In genomic region chr11:65488273-65489058, GRCh38 we compare ENCODE assay signal across 8 cellular contexts. TPM values are rescaled to one million over a fixed set of nuclear protein-coding genes. Genes with fewer than 3 reads are reported as not detected.
DNase-seq lines count a peak whose midpoint lies in the region; ATAC-seq and TF ChIP-seq lines count a peak whose summit lies in the region.

No MANE protein-coding gene starts in this region.

- H3K27me3 ChIP-seq in KMS-11 (ENCODE audit: insufficient read depth, low read depth) = no peaks in the 10 kb centered on the region
- no peaks in the 10 kb centered on the region for H3K27me3 ChIP-seq in vagina

- TF ChIP-seq POLR2A in vagina (IDR thresholded peaks at IDR 0.05) = no peak

- H3K4me3 ChIP-seq in KMS-11 (IDR thresholded peaks at IDR 0.05; ENCODE audit: insufficient read depth, low read depth, low read length) (no peak overlapping the region), mesodermal cell (ENCODE audit: extremely low read depth, insufficient read depth, low read length, poor library complexity, severe bottlenecking) (peak overlapping the region; percentile 25), vagina (peak overlapping the region; percentile 14 to 33)

- H3K9me3 ChIP-seq in mesodermal cell (ENCODE audit: control insufficient read depth, low read length) (no peaks in the 10 kb centered on the region), vagina (no peaks in the 10 kb centered on the region)

- intact Hi-C loops in vagina (cut with DNase I) = no loop called here

- DNase-seq in AG20443 (ENCODE audit: low spot score) = peak; percentile 37
- DNase-seq in vagina (ENCODE audit: extremely low spot score in 2 of 2) = no peak
- DNase-seq in cerebellar nuclear complex (lab: John Stamatoyannopoulos, UW) = no peak
- no peak for DNase-seq in HuH-7.5 (ENCODE audit: low spot score)

- H3K36me3 ChIP-seq in KMS-11 (ENCODE audit: insufficient read depth) (no peaks in the 10 kb centered on the region), mesodermal cell (ENCODE audit: control insufficient read depth, insufficient read depth, low read length) (no peaks in the 10 kb centered on the region), vagina (no peaks in the 10 kb centered on the region)

- H3K4me1 ChIP-seq in KMS-11 (ENCODE audit: low read depth, poor library complexity, severe bottlenecking) = peaks cover 44% of the 10 kb centered on the region
- peaks cover 73% of the 10 kb centered on the region for H3K4me1 ChIP-seq in mesodermal cell (ENCODE audit: control insufficient read depth, insufficient read depth, low read length, poor library complexity, severe bottlenecking)
- peaks cover 85% of the 10 kb centered on the region for H3K4me1 ChIP-seq in vagina

- peak overlapping the region; percentile 39; the same call in 1 of the 2 replicates for H2AFZ ChIP-seq in KMS-11 (ENCODE audit: low read depth)

- H3K4me2 ChIP-seq in KMS-11 = peak overlapping the region; percentile 68

- no peak for TF ChIP-seq CTCF in KMS-11 (conservative IDR thresholded peaks at IDR 0.05; ENCODE audit: low read depth, low read length)
- TF ChIP-seq CTCF in vagina (IDR thresholded peaks at IDR 0.05) = no peak

- ATAC-seq in HG02970 (IDR thresholded peaks at IDR 0.05; ENCODE audit: low FRiP score, unreplicated experiment) = no peak

- no peaks in the 10 kb centered on the region for H4K20me1 ChIP-seq in KMS-11 (ENCODE audit: insufficient read depth)

- WGBS in mesodermal cell (ENCODE audit: insufficient coverage in 2 of 2), 2 experiments = 49 to 62% methylated on average over 7 to 9 of the region's 10 CpGs

- H3K27ac ChIP-seq in KMS-11 = peak overlapping the region; percentile 71
- peak overlapping the region; percentile 100 for H3K27ac ChIP-seq in cingulate gyrus (ENCODE audit: low read depth, low read length)
- H3K27ac ChIP-seq in mesodermal cell (ENCODE audit: low read depth, low read length, severe bottlenecking) = peak overlapping the region; percentile 98
- H3K27ac ChIP-seq in vagina = peak overlapping the region; percentile 100

- no peaks in the 10 kb centered on the region for H3K79me2 ChIP-seq in KMS-11 (ENCODE audit: insufficient read depth, low read depth)

- peak overlapping the region; percentile 44; the same call in 1 of the 2 replicates for H3K9ac ChIP-seq in KMS-11

RNA-seq across cellular contexts. Expression of gene MALAT1, which starts 10.4 kb away (rescaled TPM):
- polyA plus RNA-seq in mesodermal cell (2013, experiment 1 of 2) = 1,431 TPM
- polyA plus RNA-seq in mesodermal cell (2013, experiment 2 of 2) = 2,018 TPM
- total RNA-seq in vagina = 16,459 TPM

RNA-seq across cellular contexts. Expression of gene SCYL1, which starts 36.4 kb away (rescaled TPM):
- 102 TPM for polyA plus RNA-seq in mesodermal cell (2013, experiment 1 of 2)
- 89.8 TPM for polyA plus RNA-seq in mesodermal cell (2013, experiment 2 of 2)
- 77.3 TPM for total RNA-seq in vagina
